In the genomic region with DNA sequence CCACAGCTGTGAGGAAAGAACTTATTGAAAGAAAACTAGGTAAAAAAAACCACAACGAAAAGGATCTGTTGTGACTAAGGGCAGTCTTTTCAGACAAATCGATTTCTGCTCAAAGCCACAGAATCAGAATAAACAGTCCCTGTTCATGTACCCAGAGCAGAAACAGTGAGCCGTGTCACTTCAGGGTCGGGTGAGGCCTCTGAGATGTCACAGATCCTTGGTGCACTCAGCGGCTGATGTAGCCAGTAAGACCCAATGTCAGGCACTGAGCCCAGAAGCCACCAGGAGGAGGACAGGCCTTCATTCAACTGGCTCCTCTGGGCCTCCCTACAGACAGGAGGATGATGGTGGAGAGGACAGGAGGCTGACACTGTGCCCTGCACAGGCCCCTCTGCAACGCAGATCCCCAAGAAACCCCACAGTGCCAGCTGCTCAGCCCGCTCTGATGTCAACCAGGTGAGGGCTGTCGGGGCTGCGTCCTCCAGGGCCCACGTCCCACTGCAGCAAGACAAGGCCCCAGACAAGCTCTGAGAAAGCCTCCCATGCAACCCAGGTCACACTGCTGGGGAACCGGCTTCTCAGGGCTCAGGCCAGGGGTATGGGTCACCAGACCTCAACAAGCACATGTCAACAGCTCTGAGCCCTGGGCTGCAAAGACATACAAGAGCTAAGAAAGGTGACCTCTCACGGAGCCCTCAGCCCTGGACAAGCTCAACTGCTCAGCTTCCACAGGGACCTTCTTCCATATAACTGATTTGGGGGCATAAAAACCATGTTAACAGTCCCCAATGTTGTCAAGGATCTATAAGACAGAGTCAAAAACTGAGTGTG, we compare ENCODE assay signal across 2 cellular contexts.
TF ChIP-seq lines count a peak whose summit lies in the region.

No MANE protein-coding gene starts in this region.

TF ChIP-seq in GM23338, 12 proteins besides CTCF, POLR2A, EP300 and RAD21 (continued from another document and continues in another):
- TF ChIP-seq, protein P1, sequence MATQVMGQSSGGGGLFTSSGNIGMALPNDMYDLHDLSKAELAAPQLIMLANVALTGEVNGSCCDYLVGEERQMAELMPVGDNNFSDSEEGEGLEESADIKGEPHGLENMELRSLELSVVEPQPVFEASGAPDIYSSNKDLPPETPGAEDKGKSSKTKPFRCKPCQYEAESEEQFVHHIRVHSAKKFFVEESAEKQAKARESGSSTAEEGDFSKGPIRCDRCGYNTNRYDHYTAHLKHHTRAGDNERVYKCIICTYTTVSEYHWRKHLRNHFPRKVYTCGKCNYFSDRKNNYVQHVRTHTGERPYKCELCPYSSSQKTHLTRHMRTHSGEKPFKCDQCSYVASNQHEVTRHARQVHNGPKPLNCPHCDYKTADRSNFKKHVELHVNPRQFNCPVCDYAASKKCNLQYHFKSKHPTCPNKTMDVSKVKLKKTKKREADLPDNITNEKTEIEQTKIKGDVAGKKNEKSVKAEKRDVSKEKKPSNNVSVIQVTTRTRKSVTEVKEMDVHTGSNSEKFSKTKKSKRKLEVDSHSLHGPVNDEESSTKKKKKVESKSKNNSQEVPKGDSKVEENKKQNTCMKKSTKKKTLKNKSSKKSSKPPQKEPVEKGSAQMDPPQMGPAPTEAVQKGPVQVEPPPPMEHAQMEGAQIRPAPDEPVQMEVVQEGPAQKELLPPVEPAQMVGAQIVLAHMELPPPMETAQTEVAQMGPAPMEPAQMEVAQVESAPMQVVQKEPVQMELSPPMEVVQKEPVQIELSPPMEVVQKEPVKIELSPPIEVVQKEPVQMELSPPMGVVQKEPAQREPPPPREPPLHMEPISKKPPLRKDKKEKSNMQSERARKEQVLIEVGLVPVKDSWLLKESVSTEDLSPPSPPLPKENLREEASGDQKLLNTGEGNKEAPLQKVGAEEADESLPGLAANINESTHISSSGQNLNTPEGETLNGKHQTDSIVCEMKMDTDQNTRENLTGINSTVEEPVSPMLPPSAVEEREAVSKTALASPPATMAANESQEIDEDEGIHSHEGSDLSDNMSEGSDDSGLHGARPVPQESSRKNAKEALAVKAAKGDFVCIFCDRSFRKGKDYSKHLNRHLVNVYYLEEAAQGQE (IDR thresholded peaks at IDR 0.05; ENCODE audit: unreplicated experiment): no peak
- TF ChIP-seq, protein P2, sequence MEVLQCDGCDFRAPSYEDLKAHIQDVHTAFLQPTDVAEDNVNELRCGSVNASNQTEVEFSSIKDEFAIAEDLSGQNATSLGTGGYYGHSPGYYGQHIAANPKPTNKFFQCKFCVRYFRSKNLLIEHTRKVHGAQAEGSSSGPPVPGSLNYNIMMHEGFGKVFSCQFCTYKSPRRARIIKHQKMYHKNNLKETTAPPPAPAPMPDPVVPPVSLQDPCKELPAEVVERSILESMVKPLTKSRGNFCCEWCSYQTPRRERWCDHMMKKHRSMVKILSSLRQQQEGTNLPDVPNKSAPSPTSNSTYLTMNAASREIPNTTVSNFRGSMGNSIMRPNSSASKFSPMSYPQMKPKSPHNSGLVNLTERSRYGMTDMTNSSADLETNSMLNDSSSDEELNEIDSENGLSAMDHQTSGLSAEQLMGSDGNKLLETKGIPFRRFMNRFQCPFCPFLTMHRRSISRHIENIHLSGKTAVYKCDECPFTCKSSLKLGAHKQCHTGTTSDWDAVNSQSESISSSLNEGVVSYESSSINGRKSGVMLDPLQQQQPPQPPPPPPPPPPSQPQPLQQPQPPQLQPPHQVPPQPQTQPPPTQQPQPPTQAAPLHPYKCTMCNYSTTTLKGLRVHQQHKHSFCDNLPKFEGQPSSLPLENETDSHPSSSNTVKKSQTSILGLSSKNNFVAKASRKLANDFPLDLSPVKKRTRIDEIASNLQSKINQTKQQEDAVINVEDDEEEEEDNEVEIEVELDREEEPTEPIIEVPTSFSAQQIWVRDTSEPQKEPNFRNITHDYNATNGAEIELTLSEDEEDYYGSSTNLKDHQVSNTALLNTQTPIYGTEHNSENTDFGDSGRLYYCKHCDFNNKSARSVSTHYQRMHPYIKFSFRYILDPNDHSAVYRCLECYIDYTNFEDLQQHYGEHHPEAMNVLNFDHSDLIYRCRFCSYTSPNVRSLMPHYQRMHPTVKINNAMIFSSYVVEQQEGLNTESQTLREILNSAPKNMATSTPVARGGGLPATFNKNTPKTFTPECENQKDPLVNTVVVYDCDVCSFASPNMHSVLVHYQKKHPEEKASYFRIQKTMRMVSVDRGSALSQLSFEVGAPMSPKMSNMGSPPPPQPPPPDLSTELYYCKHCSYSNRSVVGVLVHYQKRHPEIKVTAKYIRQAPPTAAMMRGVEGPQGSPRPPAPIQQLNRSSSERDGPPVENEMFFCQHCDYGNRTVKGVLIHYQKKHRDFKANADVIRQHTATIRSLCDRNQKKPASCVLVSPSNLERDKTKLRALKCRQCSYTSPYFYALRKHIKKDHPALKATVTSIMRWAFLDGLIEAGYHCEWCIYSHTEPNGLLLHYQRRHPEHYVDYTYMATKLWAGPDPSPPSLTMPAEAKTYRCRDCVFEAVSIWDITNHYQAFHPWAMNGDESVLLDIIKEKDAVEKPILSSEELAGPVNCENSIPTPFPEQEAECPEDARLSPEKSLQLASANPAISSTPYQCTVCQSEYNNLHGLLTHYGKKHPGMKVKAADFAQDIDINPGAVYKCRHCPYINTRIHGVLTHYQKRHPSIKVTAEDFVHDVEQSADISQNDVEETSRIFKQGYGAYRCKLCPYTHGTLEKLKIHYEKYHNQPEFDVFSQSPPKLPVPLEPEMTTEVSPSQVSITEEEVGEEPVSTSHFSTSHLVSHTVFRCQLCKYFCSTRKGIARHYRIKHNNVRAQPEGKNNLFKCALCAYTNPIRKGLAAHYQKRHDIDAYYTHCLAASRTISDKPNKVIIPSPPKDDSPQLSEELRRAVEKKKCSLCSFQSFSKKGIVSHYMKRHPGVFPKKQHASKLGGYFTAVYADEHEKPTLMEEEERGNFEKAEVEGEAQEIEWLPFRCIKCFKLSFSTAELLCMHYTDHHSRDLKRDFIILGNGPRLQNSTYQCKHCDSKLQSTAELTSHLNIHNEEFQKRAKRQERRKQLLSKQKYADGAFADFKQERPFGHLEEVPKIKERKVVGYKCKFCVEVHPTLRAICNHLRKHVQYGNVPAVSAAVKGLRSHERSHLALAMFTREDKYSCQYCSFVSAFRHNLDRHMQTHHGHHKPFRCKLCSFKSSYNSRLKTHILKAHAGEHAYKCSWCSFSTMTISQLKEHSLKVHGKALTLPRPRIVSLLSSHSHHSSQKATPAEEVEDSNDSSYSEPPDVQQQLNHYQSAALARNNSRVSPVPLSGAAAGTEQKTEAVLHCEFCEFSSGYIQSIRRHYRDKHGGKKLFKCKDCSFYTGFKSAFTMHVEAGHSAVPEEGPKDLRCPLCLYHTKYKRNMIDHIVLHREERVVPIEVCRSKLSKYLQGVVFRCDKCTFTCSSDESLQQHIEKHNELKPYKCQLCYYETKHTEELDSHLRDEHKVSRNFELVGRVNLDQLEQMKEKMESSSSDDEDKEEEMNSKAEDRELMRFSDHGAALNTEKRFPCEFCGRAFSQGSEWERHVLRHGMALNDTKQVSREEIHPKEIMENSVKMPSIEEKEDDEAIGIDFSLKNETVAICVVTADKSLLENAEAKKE (CRISPR knock-in tag; IDR thresholded peaks at IDR 0.05): no peak
- TF ChIP-seq EZH2phosphoT487 (IDR thresholded peaks at IDR 0.05; ENCODE audit: unreplicated experiment): no peak
- no peak for TF ChIP-seq ZNF331 (CRISPR knock-in tag; IDR thresholded peaks at IDR 0.05; ENCODE audit: low read depth)
- no peak for TF ChIP-seq POLR2AphosphoS5 (IDR thresholded peaks at IDR 0.05; ENCODE audit: low read depth)
- TF ChIP-seq, protein P3, sequence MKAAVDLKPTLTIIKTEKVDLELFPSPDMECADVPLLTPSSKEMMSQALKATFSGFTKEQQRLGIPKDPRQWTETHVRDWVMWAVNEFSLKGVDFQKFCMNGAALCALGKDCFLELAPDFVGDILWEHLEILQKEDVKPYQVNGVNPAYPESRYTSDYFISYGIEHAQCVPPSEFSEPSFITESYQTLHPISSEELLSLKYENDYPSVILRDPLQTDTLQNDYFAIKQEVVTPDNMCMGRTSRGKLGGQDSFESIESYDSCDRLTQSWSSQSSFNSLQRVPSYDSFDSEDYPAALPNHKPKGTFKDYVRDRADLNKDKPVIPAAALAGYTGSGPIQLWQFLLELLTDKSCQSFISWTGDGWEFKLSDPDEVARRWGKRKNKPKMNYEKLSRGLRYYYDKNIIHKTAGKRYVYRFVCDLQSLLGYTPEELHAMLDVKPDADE (IDR thresholded peaks at IDR 0.05): no peak
- no peak for TF ChIP-seq ZNF114 (CRISPR knock-in tag; IDR thresholded peaks at IDR 0.05)

TF ChIP-seq in GM12878, 131 proteins besides CTCF, POLR2A, EP300 and RAD21 (continued from another document):
- TF ChIP-seq, protein P4, sequence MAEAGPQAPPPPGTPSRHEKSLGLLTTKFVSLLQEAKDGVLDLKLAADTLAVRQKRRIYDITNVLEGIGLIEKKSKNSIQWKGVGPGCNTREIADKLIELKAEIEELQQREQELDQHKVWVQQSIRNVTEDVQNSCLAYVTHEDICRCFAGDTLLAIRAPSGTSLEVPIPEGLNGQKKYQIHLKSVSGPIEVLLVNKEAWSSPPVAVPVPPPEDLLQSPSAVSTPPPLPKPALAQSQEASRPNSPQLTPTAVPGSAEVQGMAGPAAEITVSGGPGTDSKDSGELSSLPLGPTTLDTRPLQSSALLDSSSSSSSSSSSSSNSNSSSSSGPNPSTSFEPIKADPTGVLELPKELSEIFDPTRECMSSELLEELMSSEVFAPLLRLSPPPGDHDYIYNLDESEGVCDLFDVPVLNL (IDR thresholded peaks at IDR 0.05; ENCODE audit: low read depth, low read length): no peak
- TF ChIP-seq, protein P5, sequence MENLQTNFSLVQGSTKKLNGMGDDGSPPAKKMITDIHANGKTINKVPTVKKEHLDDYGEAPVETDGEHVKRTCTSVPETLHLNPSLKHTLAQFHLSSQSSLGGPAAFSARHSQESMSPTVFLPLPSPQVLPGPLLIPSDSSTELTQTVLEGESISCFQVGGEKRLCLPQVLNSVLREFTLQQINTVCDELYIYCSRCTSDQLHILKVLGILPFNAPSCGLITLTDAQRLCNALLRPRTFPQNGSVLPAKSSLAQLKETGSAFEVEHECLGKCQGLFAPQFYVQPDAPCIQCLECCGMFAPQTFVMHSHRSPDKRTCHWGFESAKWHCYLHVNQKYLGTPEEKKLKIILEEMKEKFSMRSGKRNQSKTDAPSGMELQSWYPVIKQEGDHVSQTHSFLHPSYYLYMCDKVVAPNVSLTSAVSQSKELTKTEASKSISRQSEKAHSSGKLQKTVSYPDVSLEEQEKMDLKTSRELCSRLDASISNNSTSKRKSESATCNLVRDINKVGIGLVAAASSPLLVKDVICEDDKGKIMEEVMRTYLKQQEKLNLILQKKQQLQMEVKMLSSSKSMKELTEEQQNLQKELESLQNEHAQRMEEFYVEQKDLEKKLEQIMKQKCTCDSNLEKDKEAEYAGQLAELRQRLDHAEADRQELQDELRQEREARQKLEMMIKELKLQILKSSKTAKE (IDR thresholded peaks at IDR 0.05; ENCODE audit: low read depth, poor library complexity, severe bottlenecking): no peak
- TF ChIP-seq FOXK2 (IDR thresholded peaks at IDR 0.05): no peak
- TF ChIP-seq NR2C2 (IDR thresholded peaks at IDR 0.05; ENCODE audit: borderline replicate concordance, control insufficient read depth, insufficient read length, low read depth): no peak
- TF ChIP-seq KLF5 (IDR thresholded peaks at IDR 0.05; ENCODE audit: partially characterized antibody): no peak
